In the genomic region with DNA sequence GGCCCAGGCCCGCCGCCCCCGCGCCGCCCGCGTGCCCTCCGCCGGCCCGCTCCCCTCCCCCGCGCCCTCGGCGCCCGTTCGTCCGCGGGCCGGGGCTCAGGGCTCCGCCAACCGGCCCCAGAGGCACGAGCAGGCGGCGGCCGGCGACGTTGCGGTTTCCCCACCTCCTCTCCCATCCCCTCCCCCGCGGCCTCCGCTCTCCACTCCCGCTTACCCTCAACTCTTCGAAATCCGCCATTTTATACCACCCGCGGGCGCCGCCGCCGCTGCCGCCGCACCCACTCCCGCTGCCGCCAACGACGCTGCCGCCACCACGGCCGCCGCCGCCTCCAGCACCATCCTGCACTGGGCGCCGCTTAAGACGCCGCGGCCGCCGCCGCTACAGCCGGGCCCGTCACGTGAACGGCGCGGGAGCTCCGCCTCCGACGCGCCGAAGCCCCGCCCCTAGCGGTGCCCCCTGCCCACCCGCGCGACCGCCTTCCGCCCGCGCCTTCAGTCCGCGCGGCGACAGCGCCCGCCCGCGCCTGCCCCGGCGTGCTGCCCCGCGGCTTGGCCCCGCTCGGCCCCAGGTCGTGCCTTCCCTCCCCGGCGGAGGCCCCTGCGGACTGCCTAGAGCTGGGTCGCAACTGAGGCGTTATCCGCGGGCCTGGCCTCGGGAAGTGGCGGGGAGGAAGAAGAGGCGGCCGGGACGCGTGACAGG, we compare ENCODE assay signal across 8 cellular contexts. TPM values are rescaled to one million over a fixed set of nuclear protein-coding genes. Genes with fewer than 3 reads are reported as not detected.
DNase-seq lines count a peak whose midpoint lies in the region; ATAC-seq, FAIRE-seq and TF ChIP-seq lines count a peak whose summit lies in the region.

A gene with protein sequence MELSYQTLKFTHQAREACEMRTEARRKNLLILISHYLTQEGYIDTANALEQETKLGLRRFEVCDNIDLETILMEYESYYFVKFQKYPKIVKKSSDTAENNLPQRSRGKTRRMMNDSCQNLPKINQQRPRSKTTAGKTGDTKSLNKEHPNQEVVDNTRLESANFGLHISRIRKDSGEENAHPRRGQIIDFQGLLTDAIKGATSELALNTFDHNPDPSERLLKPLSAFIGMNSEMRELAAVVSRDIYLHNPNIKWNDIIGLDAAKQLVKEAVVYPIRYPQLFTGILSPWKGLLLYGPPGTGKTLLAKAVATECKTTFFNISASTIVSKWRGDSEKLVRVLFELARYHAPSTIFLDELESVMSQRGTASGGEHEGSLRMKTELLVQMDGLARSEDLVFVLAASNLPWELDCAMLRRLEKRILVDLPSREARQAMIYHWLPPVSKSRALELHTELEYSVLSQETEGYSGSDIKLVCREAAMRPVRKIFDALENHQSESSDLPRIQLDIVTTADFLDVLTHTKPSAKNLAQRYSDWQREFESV (plus strand): TSS at position 495 of the 700 bp plus-strand sequence. CDS start 29,271 bp downstream, outside the sequence.
A gene with protein sequence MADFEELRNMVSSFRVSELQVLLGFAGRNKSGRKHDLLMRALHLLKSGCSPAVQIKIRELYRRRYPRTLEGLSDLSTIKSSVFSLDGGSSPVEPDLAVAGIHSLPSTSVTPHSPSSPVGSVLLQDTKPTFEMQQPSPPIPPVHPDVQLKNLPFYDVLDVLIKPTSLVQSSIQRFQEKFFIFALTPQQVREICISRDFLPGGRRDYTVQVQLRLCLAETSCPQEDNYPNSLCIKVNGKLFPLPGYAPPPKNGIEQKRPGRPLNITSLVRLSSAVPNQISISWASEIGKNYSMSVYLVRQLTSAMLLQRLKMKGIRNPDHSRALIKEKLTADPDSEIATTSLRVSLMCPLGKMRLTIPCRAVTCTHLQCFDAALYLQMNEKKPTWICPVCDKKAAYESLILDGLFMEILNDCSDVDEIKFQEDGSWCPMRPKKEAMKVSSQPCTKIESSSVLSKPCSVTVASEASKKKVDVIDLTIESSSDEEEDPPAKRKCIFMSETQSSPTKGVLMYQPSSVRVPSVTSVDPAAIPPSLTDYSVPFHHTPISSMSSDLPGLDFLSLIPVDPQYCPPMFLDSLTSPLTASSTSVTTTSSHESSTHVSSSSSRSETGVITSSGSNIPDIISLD (minus strand): TSS at position 400 of the 700 bp plus-strand sequence. CDS start 162 bp downstream, at position 238.

- peaks cover 2% of the 10 kb centered on the region for H3K4me1 ChIP-seq in right cardiac atrium (ENCODE audit: control insufficient read depth, insufficient read depth, low read length)

- peak; percentile 83 for DNase-seq in NCI-H1092 (lab: John Stamatoyannopoulos, UW)
- peak; percentile 55 to 70 (median 69) for DNase-seq in T-helper 17 cell
- peak; percentile 84 to 94 (median 93) for DNase-seq in right cardiac atrium
- DNase-seq in putamen (ENCODE audit: low spot score), result peak; percentile 86
- DNase-seq in urothelium cell line (ENCODE audit: low spot score), result peak; percentile 81

- H3K27ac ChIP-seq in angular gyrus (ENCODE audit: low read depth, low read length) (peak within 1 kb of the TSS; percentile 95), right cardiac atrium (ENCODE audit: low read length) (peak within 1 kb of the TSS; percentile 94)

- peaks cover 32% of the 10 kb centered on the region for H3K4me1 Mint-ChIP-seq in T-helper 17 cell

- H3K27me3 ChIP-seq in right cardiac atrium (ENCODE audit: control insufficient read depth, insufficient read depth), result no peaks in the 10 kb centered on the region

- H3K4me3 Mint-ChIP-seq in T-helper 17 cell, result peak within 1 kb of the TSS; percentile 88

- H3K4me3 ChIP-seq in right cardiac atrium (ENCODE audit: low read length), result peak within 1 kb of the TSS; percentile 66

- H3K27ac Mint-ChIP-seq in T-helper 17 cell, result peak within 1 kb of the TSS; percentile 86

- H3K36me3 Mint-ChIP-seq in T-helper 17 cell (ENCODE audit: low read depth), result no peaks in the 10 kb centered on the region

- no peaks in the 10 kb centered on the region for H3K9me3 ChIP-seq in T-helper 17 cell (ENCODE audit: control insufficient read depth, low read length, poor library complexity, severe bottlenecking)
- no peaks in the 10 kb centered on the region for H3K9me3 ChIP-seq in right cardiac atrium (ENCODE audit: control insufficient read depth, low read length)

- peak; percentile 86 for ATAC-seq in HG02588 (IDR thresholded peaks at IDR 0.05; ENCODE audit: unreplicated experiment)
- ATAC-seq in T-helper 17 cell, result peak; percentile 89
- ATAC-seq in right cardiac atrium, result peak; percentile 97 to 98

- TF ChIP-seq CTCF in GM12874 (IDR thresholded peaks at IDR 0.05; ENCODE audit: insufficient read depth, low read depth, low read length), result 0 out of 2 replicates have a peak, but pooled peaks have one; percentile 16

- no peaks in the 10 kb centered on the region for H3K27me3 Mint-ChIP-seq in T-helper 17 cell

- intact Hi-C loops in right cardiac atrium (cut with DNase I), result no loop called here

- no peak for FAIRE-seq in urothelium cell line (lab: Jason Lieb, UNC)

- WGBS in right cardiac atrium, result under 1% methylated on average over 104 of the region's 107 CpGs

RNA-seq across cellular contexts. Expression of the first gene that starts in this region (rescaled TPM):
- total RNA-seq in T-helper 17 cell (under 1 TPM; 0.86 to 0.97 TPM), right cardiac atrium (1 to 10 TPM; 5.2 to 7.0 (median 6.3) TPM)
- polyA plus RNA-seq in right cardiac atrium, result 5.0 TPM

RNA-seq across cellular contexts. Expression of the second gene that starts in this region (rescaled TPM):
- total RNA-seq in T-helper 17 cell, result 10 to 100 TPM; 20.7 to 33.2 TPM
- 10 to 100 TPM; 35.7 to 44.0 (median 42.1) TPM for total RNA-seq in right cardiac atrium
- 7.7 TPM for polyA plus RNA-seq in right cardiac atrium

Comparison
In these comparisons a context has a peak if more than half of its experiments do, and no peak if none do; other contexts are left out.
1. Peak in every context shown above with its lines: DNase-seq, ATAC-seq, H3K4me3 ChIP-seq and H3K27ac ChIP-seq.